ENCODE assay signal across 17 cellular contexts in genomic region chr3:132800958-132801357, GRCh38.
DNase-seq lines count a peak whose midpoint lies in the region; ATAC-seq and TF ChIP-seq lines count a peak whose summit lies in the region.
"Had no signal": no experiment of that assay in that cellular context is flagged by ENCODE, and none has a peak within 500 bp of the region (broad histone marks: within the 10 kb centered on the region; RNA-seq: fewer than 3 reads in every experiment).

No MANE protein-coding gene starts in this region.

- H3K4me2 ChIP-seq in BLaER1 (peak overlapping the region; percentile 28), fibroblast of lung (ENCODE audit: extremely low read depth, insufficient read depth, low read length) (peak overlapping the region; percentile 13), osteoblast (ENCODE audit: insufficient read depth, low read length) (peak overlapping the region; percentile 69)

- no peak overlapping the region for H3K4me3 ChIP-seq in BLaER1
- peak overlapping the region; percentile 8 for H3K4me3 ChIP-seq in SJCRH30
- H3K4me3 ChIP-seq in fibroblast of lung (replicated peaks in 1 of 4; ENCODE audit: control extremely low read depth in 1 of 4, insufficient read depth in 1 of 4, low read depth in 3 of 4, low read length in 4 of 4): no peak overlapping the region
- H3K4me3 ChIP-seq in osteoblast (ENCODE audit: insufficient read depth, low read length): peak overlapping the region; percentile 17

- ATAC-seq in GM19328 (IDR thresholded peaks at IDR 0.05; ENCODE audit: unreplicated experiment): no peak
- ATAC-seq: HepG2 had no signal

- H3K9ac ChIP-seq in BLaER1: no peak overlapping the region
- H3K9ac ChIP-seq in fibroblast of lung (ENCODE audit: insufficient read depth, low read length): no peak overlapping the region

- H2AFZ ChIP-seq in fibroblast of lung (ENCODE audit: low read length) (no peak overlapping the region), osteoblast (ENCODE audit: low read length) (no peak overlapping the region)

- H3K9me3 ChIP-seq in BLaER1: no peaks in the 10 kb centered on the region
- H3K9me3 ChIP-seq in SJCRH30 (replicated peaks): no peaks in the 10 kb centered on the region
- H3K9me3 ChIP-seq in fibroblast of lung (ENCODE audit: control insufficient read depth, insufficient read depth, low read depth, low read length): no peaks in the 10 kb centered on the region
- H3K9me3 ChIP-seq in osteoblast (ENCODE audit: low read depth, low read length): no peaks in the 10 kb centered on the region

- no peaks in the 10 kb centered on the region for H3K36me3 ChIP-seq in BLaER1
- H3K36me3 ChIP-seq in SJCRH30: no peaks in the 10 kb centered on the region
- H3K36me3 ChIP-seq in fibroblast of lung (ENCODE audit: control insufficient read depth, insufficient read depth, low read length): no peaks in the 10 kb centered on the region
- no peaks in the 10 kb centered on the region for H3K36me3 ChIP-seq in osteoblast (ENCODE audit: insufficient read depth, low read length)

- H3K27me3 ChIP-seq in BLaER1: no peaks in the 10 kb centered on the region
- no peaks in the 10 kb centered on the region for H3K27me3 ChIP-seq in SJCRH30
- H3K27me3 ChIP-seq in fibroblast of lung (ENCODE audit: control insufficient read depth, insufficient read depth, low read length): no peaks in the 10 kb centered on the region
- H3K27me3 ChIP-seq in osteoblast (ENCODE audit: insufficient read depth, low read length): no peaks in the 10 kb centered on the region

- H3K27ac ChIP-seq in BLaER1: no peak overlapping the region
- H3K27ac ChIP-seq in SJCRH30: no peak overlapping the region
- H3K27ac ChIP-seq in fibroblast of lung (ENCODE audit: insufficient read depth, low read length): no peak overlapping the region
- H3K27ac ChIP-seq in osteoblast (ENCODE audit: low read depth, low read length): no peak overlapping the region

- H3K79me2 ChIP-seq in fibroblast of lung (ENCODE audit: control insufficient read depth, insufficient read depth, low read length) (no peaks in the 10 kb centered on the region), osteoblast (ENCODE audit: insufficient read depth, low read length) (no peaks in the 10 kb centered on the region)

- 0 out of 2 replicates have a peak, but pooled peaks cover 6% of the 10 kb centered on the region for H3K4me1 ChIP-seq in BLaER1
- H3K4me1 ChIP-seq in SJCRH30: peaks cover 21% of the 10 kb centered on the region
- H3K4me1 ChIP-seq in fibroblast of lung (ENCODE audit: control insufficient read depth, extremely low read depth, insufficient read depth, low read length): no peaks in the 10 kb centered on the region
- peaks cover 17% of the 10 kb centered on the region for H3K4me1 ChIP-seq in osteoblast (ENCODE audit: insufficient read depth, low read length)

- H4K20me1 ChIP-seq in BLaER1: no peaks in the 10 kb centered on the region
- no peaks in the 10 kb centered on the region for H4K20me1 ChIP-seq in fibroblast of lung (ENCODE audit: control insufficient read depth, extremely low read depth, insufficient read depth, low read length)
- no peaks in the 10 kb centered on the region for H4K20me1 ChIP-seq in osteoblast (ENCODE audit: insufficient read depth, low read length)

- DNase-seq in SJCRH30: peak in 1 of 2 experiments; percentile 15
- peak; percentile 13 to 15 for DNase-seq in fibroblast of lung (ENCODE audit: low read depth in 2 of 2)
- DNase-seq in osteoblast (ENCODE audit: insufficient read length, low spot score, missing footprints): peak; percentile 41
- no peak for DNase-seq in stimulated activated naive CD4-positive, alpha-beta T cell (lab: John Stamatoyannopoulos, UW)
- DNase-seq in 8988T: no peak
- DNase-seq in stimulated activated CD4-positive, alpha-beta T cell treated with anti-CD3 and anti-CD28 coated beads, Interleukin-2, amount 100 ng/mL, for 24 hours: no peak
- DNase-seq: CD4-positive, alpha-beta T cell; DMS79 treated with DMSO at 0.1 percent for 48 hours; GF-D8; NCI-H1417 treated with DMSO at 0.1 percent for 48 hours; NCI-H2029; NCI-H2171 treated with DMSO at 0.1 percent for 48 hours; NCI-H82; SIG-M5 had no signal

- TF ChIP-seq CTCF in fibroblast of lung (conservative IDR thresholded peaks at IDR 0.05 in 1 of 2, IDR thresholded peaks at IDR 0.05 in 1 of 2; ENCODE audit: low read depth in 1 of 2, low read length in 2 of 2): no peak
- TF ChIP-seq CTCF in osteoblast (IDR thresholded peaks at IDR 0.05; ENCODE audit: extremely low read depth, low read depth, low read length): no peak

Comparison
In these comparisons a context has a peak if more than half of its experiments do, and no peak if none do; other contexts are left out.
1. H3K4me2 ChIP-seq: peak in every context shown above with its lines; median percentile 69 in osteoblast; 28 in BLaER1; 13 in fibroblast of lung.
2. H3K4me3 ChIP-seq: peak in SJCRH30 (single experiment) and osteoblast (single experiment); none in BLaER1 (single experiment) and fibroblast of lung (0 of 4).
3. DNase-seq: peak in fibroblast of lung (2 of 2) and osteoblast (single experiment); none in stimulated activated naive CD4-positive, alpha-beta T cell (0 of 6), 8988T (single experiment) and stimulated activated CD4-positive, alpha-beta T cell treated with anti-CD3 and anti-CD28 coated beads, Interleukin-2, amount 100 ng/mL, for 24 hours (0 of 2).